ENCODE assay signal across 11 cellular contexts in genomic region chr9:93954436-93955355, GRCh38. TPM values are rescaled to one million over a fixed set of nuclear protein-coding genes. Genes with fewer than 3 reads are reported as not detected.
A peak's percentile ranks its signal among the peaks of the same experiment; 100 is the strongest.
DNase-seq lines count a peak whose midpoint lies in the region; ATAC-seq and TF ChIP-seq lines count a peak whose summit lies in the region.
"Had no signal": no experiment of that assay in that cellular context is flagged by ENCODE, and none has a peak within 500 bp of the region (broad histone marks: within the 10 kb centered on the region; RNA-seq: fewer than 3 reads in every experiment).

BARX1 (minus strand) TSS chr9:93955355; CDS start chr9:93955146, 209 bp downstream.

- DNase-seq in right cardiac atrium (no peak), right atrium auricular region (ENCODE audit: low spot score) (no peak), astrocyte of the hippocampus (ENCODE audit: low read depth, low spot score) (peak; percentile 25), iPS-NIHi7 (ENCODE audit: extremely low spot score) (no peak), Caco-2 (no peak)
- no peak for DNase-seq in naive thymus-derived CD4-positive, alpha-beta T cell
- DNase-seq: MM.1S had no signal

- BruUV-seq in Caco-2 (replicated peaks; lab: Mats Ljungman, UMichigan), result no TSS peak

- CTCF ChIA-PET in naive thymus-derived CD4-positive, alpha-beta T cell (lab: Charles Lee), result no interaction called here
- CTCF ChIA-PET in Caco-2 (lab: Charles Lee), result no interaction called here

- no peaks in the 10 kb centered on the region for H3K36me3 ChIP-seq in right atrium auricular region
- no peaks in the 10 kb centered on the region for H3K36me3 ChIP-seq in naive thymus-derived CD4-positive, alpha-beta T cell (ENCODE audit: control insufficient read depth in 2 of 3, insufficient read depth in 3 of 3, low read length in 3 of 3)
- H3K36me3 ChIP-seq in Caco-2 (ENCODE audit: control insufficient read depth, insufficient read depth, low read length), result no peaks in the 10 kb centered on the region

- intact Hi-C loops in right cardiac atrium (cut with DNase I) (loop anchor here in 1 of 4 donors (10.0 kb wide), 1 partner anchor 130 kb away; no protein-coding TSS in a partner anchor), Caco-2 (cut with micrococcal nuclease; ENCODE audit: unreplicated experiment) (no loop called here)
- intact Hi-C loops in naive thymus-derived CD4-positive, alpha-beta T cell (cut with micrococcal nuclease), result no loop called here

- H3K27me3 Mint-ChIP-seq in naive thymus-derived CD4-positive, alpha-beta T cell, result peaks cover 69 to 82% (median 71%) of the 10 kb centered on the region in 5 donors
- peaks cover 4% of the 10 kb centered on the region for H3K27me3 Mint-ChIP-seq in Caco-2 (ENCODE audit: insufficient read depth, unreplicated experiment)

- TF ChIP-seq CTCF in right atrium auricular region (IDR thresholded peaks at IDR 0.05), result no peak
- TF ChIP-seq CTCF in Caco-2 (IDR thresholded peaks at IDR 0.05; ENCODE audit: insufficient read depth in 1 of 2, low read depth in 1 of 2, low read length in 1 of 2, severe bottlenecking in 1 of 2, unreplicated experiment in 1 of 2), result no peak

- H3K27ac Mint-ChIP-seq in naive thymus-derived CD4-positive, alpha-beta T cell, result peak within 1 kb of the TSS in 1 of 9 donors; percentile 30
- no peak within 1 kb of the TSS for H3K27ac Mint-ChIP-seq in Caco-2 (ENCODE audit: unreplicated experiment)

- no peak within 1 kb of the TSS for H3K27ac ChIP-seq in right cardiac atrium (ENCODE audit: low read length)
- no peak within 1 kb of the TSS for H3K27ac ChIP-seq in right atrium auricular region
- H3K27ac ChIP-seq in naive thymus-derived CD4-positive, alpha-beta T cell (ENCODE audit: low read depth, low read length), result no peak within 1 kb of the TSS

- ATAC-seq in right cardiac atrium, result no peak
- no peak for ATAC-seq in naive thymus-derived CD4-positive, alpha-beta T cell
- ATAC-seq in GM19035 (IDR thresholded peaks at IDR 0.05; ENCODE audit: unreplicated experiment), result no peak
- ATAC-seq in HG02588 (IDR thresholded peaks at IDR 0.05; ENCODE audit: unreplicated experiment), result no peak

- H3K9me3 ChIP-seq in right cardiac atrium (ENCODE audit: control insufficient read depth, low read length), result no peaks in the 10 kb centered on the region
- H3K9me3 ChIP-seq in right atrium auricular region, result no peaks in the 10 kb centered on the region
- H3K9me3 ChIP-seq in naive thymus-derived CD4-positive, alpha-beta T cell (ENCODE audit: control insufficient read depth in 2 of 3, low read length in 3 of 3), result no peaks in the 10 kb centered on the region
- no peaks in the 10 kb centered on the region for H3K9me3 ChIP-seq in Caco-2

- H3K4me1 Mint-ChIP-seq in naive thymus-derived CD4-positive, alpha-beta T cell, result peaks cover 33 to 62% (median 57%) of the 10 kb centered on the region in 7 donors
- no peaks in the 10 kb centered on the region for H3K4me1 Mint-ChIP-seq in Caco-2 (ENCODE audit: low read depth, unreplicated experiment)

- H3K4me1 ChIP-seq in right cardiac atrium (ENCODE audit: control insufficient read depth, insufficient read depth, low read length) (peaks cover 7% of the 10 kb centered on the region), right atrium auricular region (peaks cover 0 to 69% of the 10 kb centered on the region in 2 donors), Caco-2 (no peaks in the 10 kb centered on the region)
- peaks cover 10 to 44% of the 10 kb centered on the region in 2 donors for H3K4me1 ChIP-seq in naive thymus-derived CD4-positive, alpha-beta T cell (ENCODE audit: control insufficient read depth in 2 of 2, insufficient read depth in 2 of 2, low read length in 2 of 2)

- H3K9me3 Mint-ChIP-seq in naive thymus-derived CD4-positive, alpha-beta T cell, result peaks cover 0 to 8% (median 0%) of the 10 kb centered on the region in 11 donors
- no peaks in the 10 kb centered on the region for H3K9me3 Mint-ChIP-seq in Caco-2 (ENCODE audit: unreplicated experiment)

- peaks cover 0 to 15% (median 4%) of the 10 kb centered on the region in 5 donors for H3K36me3 Mint-ChIP-seq in naive thymus-derived CD4-positive, alpha-beta T cell
- H3K36me3 Mint-ChIP-seq in Caco-2 (ENCODE audit: insufficient read depth, unreplicated experiment), result no peaks in the 10 kb centered on the region

- H3K27me3 ChIP-seq in right cardiac atrium (ENCODE audit: control insufficient read depth, insufficient read depth) (no peaks in the 10 kb centered on the region), right atrium auricular region (peaks cover 56 to 79% of the 10 kb centered on the region in 2 donors), Caco-2 (replicated peaks; ENCODE audit: control insufficient read depth, insufficient read depth, low read length) (no peaks in the 10 kb centered on the region)
- H3K27me3 ChIP-seq in naive thymus-derived CD4-positive, alpha-beta T cell (ENCODE audit: control insufficient read depth in 2 of 2, insufficient read depth in 2 of 2, low read length in 2 of 2), result peaks cover 4 to 52% of the 10 kb centered on the region in 2 donors

- WGBS in right cardiac atrium, result 4% methylated on average over 126 of the region's 126 CpGs

- POLR2A ChIA-PET in naive thymus-derived CD4-positive, alpha-beta T cell (lab: Charles Lee), result no interaction called here
- POLR2A ChIA-PET in Caco-2 (lab: Charles Lee), result no interaction called here

- peak within 1 kb of the TSS; percentile 43 for H3K4me3 ChIP-seq in right cardiac atrium (ENCODE audit: low read length)
- peak within 1 kb of the TSS in 1 of 2 donors; percentile 36 for H3K4me3 ChIP-seq in right atrium auricular region
- no peak within 1 kb of the TSS for H3K4me3 ChIP-seq in naive thymus-derived CD4-positive, alpha-beta T cell (ENCODE audit: low read length)
- no peak within 1 kb of the TSS for H3K4me3 ChIP-seq in Caco-2 (ENCODE audit: low read depth, low read length)

- H3K4me3 Mint-ChIP-seq in naive thymus-derived CD4-positive, alpha-beta T cell, result peak within 1 kb of the TSS; percentile 61 to 89 (median 81)
- H3K4me3 Mint-ChIP-seq in Caco-2 (ENCODE audit: unreplicated experiment), result no peak within 1 kb of the TSS

RNA-seq across cellular contexts. Expression of gene BARX1, which starts in this region (rescaled TPM):
- total RNA-seq in right cardiac atrium, result not detected
- polyA plus RNA-seq in right cardiac atrium, result not detected
- not detected for total RNA-seq in right atrium auricular region
- under 1 TPM in 2 of 5 experiments, not detected in 3; 0.19 to 0.56 TPM for total RNA-seq in naive thymus-derived CD4-positive, alpha-beta T cell
- not detected for polyA plus RNA-seq in naive thymus-derived CD4-positive, alpha-beta T cell
- total RNA-seq in Caco-2 (2022), result not detected in 2 replicates
- total RNA-seq: mesenteric fat pad; T-helper 1 cell treated with Interleukin-12 subunit alpha and Interleukin-12 subunit beta and Interleukin-4 antibody, amounts not matched to agents 30 ng/mL and 1 ng/mL, for 36 hours had no signal
